1 cellular context compared by ENCODE assay signal in the genomic region with DNA sequence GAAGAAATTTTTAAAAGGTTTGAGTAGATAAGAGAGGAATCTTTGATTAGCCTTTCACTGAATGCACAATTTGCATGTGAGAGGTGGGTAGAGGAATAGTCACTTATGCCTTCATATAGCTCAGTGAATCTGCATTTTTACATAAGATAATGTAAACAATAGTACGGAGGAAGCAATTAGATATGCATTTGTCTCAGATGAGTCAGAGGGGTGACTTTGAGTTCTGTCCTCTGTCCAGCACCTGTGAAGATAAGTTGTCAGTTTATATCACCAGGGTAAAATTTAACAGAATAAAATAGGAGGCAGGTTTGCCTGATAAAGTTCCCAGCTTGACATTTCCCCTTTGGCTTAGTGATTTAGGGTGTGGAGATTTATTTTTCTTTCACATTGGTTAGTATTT.
TF ChIP-seq lines count a peak whose summit lies in the region.

No MANE protein-coding gene starts in this region.

TF ChIP-seq in GM23338, 12 proteins besides CTCF, POLR2A, EP300 and RAD21 (continued from another document):
- TF ChIP-seq REST (IDR thresholded peaks at IDR 0.05; ENCODE audit: unreplicated experiment) = no peak
- no peak for TF ChIP-seq ETS1 (IDR thresholded peaks at IDR 0.05)
- TF ChIP-seq ZNF462 (CRISPR knock-in tag; IDR thresholded peaks at IDR 0.05) = no peak
- TF ChIP-seq CREB1 (CRISPR knock-in tag; IDR thresholded peaks at IDR 0.05; ENCODE audit: low read depth) = no peak
- TF ChIP-seq EZH2 (IDR thresholded peaks at IDR 0.05; ENCODE audit: low read depth, unreplicated experiment) = no peak
- no peak for TF ChIP-seq JUNB (IDR thresholded peaks at IDR 0.05; ENCODE audit: unreplicated experiment)
- no peak for TF ChIP-seq ZNF114 (CRISPR knock-in tag; IDR thresholded peaks at IDR 0.05)
TF ChIP-seq in GM23338: peak in this region for 0.
